Comparison of ENCODE assay signal across 1 cellular context in the genomic region with DNA sequence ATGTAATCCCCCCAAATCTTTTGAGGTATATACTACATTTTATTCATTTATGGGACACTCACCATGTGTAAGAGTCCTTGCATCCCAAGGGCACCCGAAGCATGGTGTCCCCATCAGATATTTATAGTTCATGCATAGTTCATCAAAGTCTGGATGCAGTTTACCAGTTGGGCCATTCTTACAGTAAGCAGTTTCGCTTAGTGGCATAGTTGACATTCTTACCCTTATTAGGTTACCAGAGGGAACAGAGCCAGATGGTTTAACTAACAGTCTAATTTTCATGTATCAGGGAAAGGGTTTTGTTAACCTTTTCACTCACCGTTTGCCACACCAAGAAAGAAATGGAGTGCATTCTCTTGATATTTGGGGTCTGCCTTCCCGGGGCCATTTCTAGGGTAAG.
TF ChIP-seq lines count a peak whose summit lies in the region.

No MANE protein-coding gene starts in this region.

TF ChIP-seq in GM23338, 12 proteins besides CTCF, POLR2A, EP300 and RAD21 (continued from another document):
- TF ChIP-seq, protein P1, sequence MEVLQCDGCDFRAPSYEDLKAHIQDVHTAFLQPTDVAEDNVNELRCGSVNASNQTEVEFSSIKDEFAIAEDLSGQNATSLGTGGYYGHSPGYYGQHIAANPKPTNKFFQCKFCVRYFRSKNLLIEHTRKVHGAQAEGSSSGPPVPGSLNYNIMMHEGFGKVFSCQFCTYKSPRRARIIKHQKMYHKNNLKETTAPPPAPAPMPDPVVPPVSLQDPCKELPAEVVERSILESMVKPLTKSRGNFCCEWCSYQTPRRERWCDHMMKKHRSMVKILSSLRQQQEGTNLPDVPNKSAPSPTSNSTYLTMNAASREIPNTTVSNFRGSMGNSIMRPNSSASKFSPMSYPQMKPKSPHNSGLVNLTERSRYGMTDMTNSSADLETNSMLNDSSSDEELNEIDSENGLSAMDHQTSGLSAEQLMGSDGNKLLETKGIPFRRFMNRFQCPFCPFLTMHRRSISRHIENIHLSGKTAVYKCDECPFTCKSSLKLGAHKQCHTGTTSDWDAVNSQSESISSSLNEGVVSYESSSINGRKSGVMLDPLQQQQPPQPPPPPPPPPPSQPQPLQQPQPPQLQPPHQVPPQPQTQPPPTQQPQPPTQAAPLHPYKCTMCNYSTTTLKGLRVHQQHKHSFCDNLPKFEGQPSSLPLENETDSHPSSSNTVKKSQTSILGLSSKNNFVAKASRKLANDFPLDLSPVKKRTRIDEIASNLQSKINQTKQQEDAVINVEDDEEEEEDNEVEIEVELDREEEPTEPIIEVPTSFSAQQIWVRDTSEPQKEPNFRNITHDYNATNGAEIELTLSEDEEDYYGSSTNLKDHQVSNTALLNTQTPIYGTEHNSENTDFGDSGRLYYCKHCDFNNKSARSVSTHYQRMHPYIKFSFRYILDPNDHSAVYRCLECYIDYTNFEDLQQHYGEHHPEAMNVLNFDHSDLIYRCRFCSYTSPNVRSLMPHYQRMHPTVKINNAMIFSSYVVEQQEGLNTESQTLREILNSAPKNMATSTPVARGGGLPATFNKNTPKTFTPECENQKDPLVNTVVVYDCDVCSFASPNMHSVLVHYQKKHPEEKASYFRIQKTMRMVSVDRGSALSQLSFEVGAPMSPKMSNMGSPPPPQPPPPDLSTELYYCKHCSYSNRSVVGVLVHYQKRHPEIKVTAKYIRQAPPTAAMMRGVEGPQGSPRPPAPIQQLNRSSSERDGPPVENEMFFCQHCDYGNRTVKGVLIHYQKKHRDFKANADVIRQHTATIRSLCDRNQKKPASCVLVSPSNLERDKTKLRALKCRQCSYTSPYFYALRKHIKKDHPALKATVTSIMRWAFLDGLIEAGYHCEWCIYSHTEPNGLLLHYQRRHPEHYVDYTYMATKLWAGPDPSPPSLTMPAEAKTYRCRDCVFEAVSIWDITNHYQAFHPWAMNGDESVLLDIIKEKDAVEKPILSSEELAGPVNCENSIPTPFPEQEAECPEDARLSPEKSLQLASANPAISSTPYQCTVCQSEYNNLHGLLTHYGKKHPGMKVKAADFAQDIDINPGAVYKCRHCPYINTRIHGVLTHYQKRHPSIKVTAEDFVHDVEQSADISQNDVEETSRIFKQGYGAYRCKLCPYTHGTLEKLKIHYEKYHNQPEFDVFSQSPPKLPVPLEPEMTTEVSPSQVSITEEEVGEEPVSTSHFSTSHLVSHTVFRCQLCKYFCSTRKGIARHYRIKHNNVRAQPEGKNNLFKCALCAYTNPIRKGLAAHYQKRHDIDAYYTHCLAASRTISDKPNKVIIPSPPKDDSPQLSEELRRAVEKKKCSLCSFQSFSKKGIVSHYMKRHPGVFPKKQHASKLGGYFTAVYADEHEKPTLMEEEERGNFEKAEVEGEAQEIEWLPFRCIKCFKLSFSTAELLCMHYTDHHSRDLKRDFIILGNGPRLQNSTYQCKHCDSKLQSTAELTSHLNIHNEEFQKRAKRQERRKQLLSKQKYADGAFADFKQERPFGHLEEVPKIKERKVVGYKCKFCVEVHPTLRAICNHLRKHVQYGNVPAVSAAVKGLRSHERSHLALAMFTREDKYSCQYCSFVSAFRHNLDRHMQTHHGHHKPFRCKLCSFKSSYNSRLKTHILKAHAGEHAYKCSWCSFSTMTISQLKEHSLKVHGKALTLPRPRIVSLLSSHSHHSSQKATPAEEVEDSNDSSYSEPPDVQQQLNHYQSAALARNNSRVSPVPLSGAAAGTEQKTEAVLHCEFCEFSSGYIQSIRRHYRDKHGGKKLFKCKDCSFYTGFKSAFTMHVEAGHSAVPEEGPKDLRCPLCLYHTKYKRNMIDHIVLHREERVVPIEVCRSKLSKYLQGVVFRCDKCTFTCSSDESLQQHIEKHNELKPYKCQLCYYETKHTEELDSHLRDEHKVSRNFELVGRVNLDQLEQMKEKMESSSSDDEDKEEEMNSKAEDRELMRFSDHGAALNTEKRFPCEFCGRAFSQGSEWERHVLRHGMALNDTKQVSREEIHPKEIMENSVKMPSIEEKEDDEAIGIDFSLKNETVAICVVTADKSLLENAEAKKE (CRISPR knock-in tag; IDR thresholded peaks at IDR 0.05): no peak
- TF ChIP-seq ZNF331 (CRISPR knock-in tag; IDR thresholded peaks at IDR 0.05; ENCODE audit: low read depth) (no peak), CREB1 (CRISPR knock-in tag; IDR thresholded peaks at IDR 0.05; ENCODE audit: low read depth) (no peak), JUNB (IDR thresholded peaks at IDR 0.05; ENCODE audit: unreplicated experiment) (no peak), ETS1 (IDR thresholded peaks at IDR 0.05) (no peak), ZNF114 (CRISPR knock-in tag; IDR thresholded peaks at IDR 0.05) (no peak), EZH2phosphoT487 (IDR thresholded peaks at IDR 0.05; ENCODE audit: unreplicated experiment) (no peak), NANOG (IDR thresholded peaks at IDR 0.05; ENCODE audit: borderline replicate concordance) (no peak)
- TF ChIP-seq, protein P2, sequence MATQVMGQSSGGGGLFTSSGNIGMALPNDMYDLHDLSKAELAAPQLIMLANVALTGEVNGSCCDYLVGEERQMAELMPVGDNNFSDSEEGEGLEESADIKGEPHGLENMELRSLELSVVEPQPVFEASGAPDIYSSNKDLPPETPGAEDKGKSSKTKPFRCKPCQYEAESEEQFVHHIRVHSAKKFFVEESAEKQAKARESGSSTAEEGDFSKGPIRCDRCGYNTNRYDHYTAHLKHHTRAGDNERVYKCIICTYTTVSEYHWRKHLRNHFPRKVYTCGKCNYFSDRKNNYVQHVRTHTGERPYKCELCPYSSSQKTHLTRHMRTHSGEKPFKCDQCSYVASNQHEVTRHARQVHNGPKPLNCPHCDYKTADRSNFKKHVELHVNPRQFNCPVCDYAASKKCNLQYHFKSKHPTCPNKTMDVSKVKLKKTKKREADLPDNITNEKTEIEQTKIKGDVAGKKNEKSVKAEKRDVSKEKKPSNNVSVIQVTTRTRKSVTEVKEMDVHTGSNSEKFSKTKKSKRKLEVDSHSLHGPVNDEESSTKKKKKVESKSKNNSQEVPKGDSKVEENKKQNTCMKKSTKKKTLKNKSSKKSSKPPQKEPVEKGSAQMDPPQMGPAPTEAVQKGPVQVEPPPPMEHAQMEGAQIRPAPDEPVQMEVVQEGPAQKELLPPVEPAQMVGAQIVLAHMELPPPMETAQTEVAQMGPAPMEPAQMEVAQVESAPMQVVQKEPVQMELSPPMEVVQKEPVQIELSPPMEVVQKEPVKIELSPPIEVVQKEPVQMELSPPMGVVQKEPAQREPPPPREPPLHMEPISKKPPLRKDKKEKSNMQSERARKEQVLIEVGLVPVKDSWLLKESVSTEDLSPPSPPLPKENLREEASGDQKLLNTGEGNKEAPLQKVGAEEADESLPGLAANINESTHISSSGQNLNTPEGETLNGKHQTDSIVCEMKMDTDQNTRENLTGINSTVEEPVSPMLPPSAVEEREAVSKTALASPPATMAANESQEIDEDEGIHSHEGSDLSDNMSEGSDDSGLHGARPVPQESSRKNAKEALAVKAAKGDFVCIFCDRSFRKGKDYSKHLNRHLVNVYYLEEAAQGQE (IDR thresholded peaks at IDR 0.05; ENCODE audit: unreplicated experiment): no peak
TF ChIP-seq in GM23338: peak in this region for 0.
